9 cellular contexts compared by ENCODE assay signal in genomic region chr17:30234954-30235353, GRCh38. TPM values are rescaled to one million over a fixed set of nuclear protein-coding genes. Genes with fewer than 3 reads are reported as not detected.
DNase-seq lines count a peak whose midpoint lies in the region; ATAC-seq and TF ChIP-seq lines count a peak whose summit lies in the region.
"Had no signal": no experiment of that assay in that cellular context is flagged by ENCODE, and none has a peak within 500 bp of the region (broad histone marks: within the 10 kb centered on the region; RNA-seq: fewer than 3 reads in every experiment).

No MANE protein-coding gene starts in this region.

- DNase-seq in COLO668 (lab: John Stamatoyannopoulos, UW; ENCODE audit: unreplicated experiment), result peak; percentile 16
- peak; percentile 78 for DNase-seq in GM20000 (ENCODE audit: low spot score)
- no peak for DNase-seq in cardiac fibroblast (ENCODE audit: low read depth in 2 of 2)
- DNase-seq in nephron progenitor cell, result no peak
- no peak for DNase-seq in A172 (ENCODE audit: low spot score)
- no peak for DNase-seq in substantia nigra (lab: John Stamatoyannopoulos, UW)
- DNase-seq in left colon, result no peak
- no peak for DNase-seq in DMS 273 (lab: John Stamatoyannopoulos, UW; ENCODE audit: unreplicated experiment)
- DNase-seq: NCI-H2029 had no signal

- H3K27me3 Mint-ChIP-seq in nephron progenitor cell (ENCODE audit: low read depth, poor library complexity), result peaks cover 97% of the 10 kb centered on the region

- H3K4me3 ChIP-seq in cardiac fibroblast (replicated peaks in 1 of 2; ENCODE audit: low read depth in 2 of 2, low read length in 2 of 2), result peak overlapping the region; percentile 22 to 24

- H3K9me3 Mint-ChIP-seq in nephron progenitor cell, result peaks cover 13% of the 10 kb centered on the region

- H3K27ac Mint-ChIP-seq in nephron progenitor cell, result no peak overlapping the region

- ATAC-seq in left colon, result no peak

- intact Hi-C loops in left colon (cut with DNase I, micrococcal nuclease), result no loop called here

- peak overlapping the region; percentile 77 for H3K4me3 Mint-ChIP-seq in nephron progenitor cell

- H3K4me1 Mint-ChIP-seq in nephron progenitor cell, result peaks cover 47% of the 10 kb centered on the region

- peaks cover under 1% of the 10 kb centered on the region for H3K36me3 Mint-ChIP-seq in nephron progenitor cell (ENCODE audit: low read depth)

- no peak for TF ChIP-seq CTCF in GM20000 (IDR thresholded peaks at IDR 0.05; ENCODE audit: extremely low read depth, missing control alignments)
- TF ChIP-seq CTCF in cardiac fibroblast (IDR thresholded peaks at IDR 0.05; ENCODE audit: low read depth, low read length), result no peak
- TF ChIP-seq CTCF in nephron progenitor cell (IDR thresholded peaks at IDR 0.05), result no peak

- H3K27ac ChIP-seq in substantia nigra (ENCODE audit: low read depth, low read length, poor library complexity, severe bottlenecking), result no peak overlapping the region

RNA-seq across cellular contexts. Expression of gene SLC6A4, which starts 0.5 kb away (rescaled TPM):
- total RNA-seq in A172 (2014; rRNA removed; shearing (Covaris generic)), result 0.07 TPM in 1 of 2 replicates, not detected in the other
- 1 to 10 TPM in 1 of 2 donors, under 1 TPM in 1; 0.79 to 1.1 TPM for total RNA-seq in left colon

RNA-seq across cellular contexts. Expression of gene BLMH, which starts 56.8 kb away (rescaled TPM):
- total RNA-seq in A172 (2014; rRNA removed; shearing (Covaris generic)), result 48.7 and 50.5 TPM in 2 replicates
- 10 to 100 TPM; 17.7 to 18.8 TPM for total RNA-seq in left colon

Comparison
In these comparisons a context has a peak if more than half of its experiments do, and no peak if none do; other contexts are left out.
1. DNase-seq: peak in COLO668 (single experiment) and GM20000 (single experiment); none in cardiac fibroblast (0 of 2), nephron progenitor cell (single experiment), A172 (single experiment), substantia nigra (0 of 49), left colon (0 of 2) and DMS 273 (single experiment).